ENCODE assay signal across 16 cellular contexts in genomic region chr15:66737243-66738010, GRCh38. TPM values are rescaled to one million over a fixed set of nuclear protein-coding genes. Genes with fewer than 3 reads are reported as not detected.
DNase-seq lines count a peak whose midpoint lies in the region; ATAC-seq and TF ChIP-seq lines count a peak whose summit lies in the region.
"Had no signal": no experiment of that assay in that cellular context is flagged by ENCODE, and none has a peak within 500 bp of the region (broad histone marks: within the 10 kb centered on the region; RNA-seq: fewer than 3 reads in every experiment).

No MANE protein-coding gene starts in this region.

- DNase-seq in right cardiac atrium (peak in 2 of 3 donors; percentile 52 to 55), left ventricle myocardium superior (no peak), lower lobe of right lung (peak; percentile 36), sigmoid colon (peak; percentile 58), aorta (peak; percentile 41 to 60), H4 (ENCODE audit: low spot score) (no peak)
- no peak for DNase-seq in stimulated activated CD4-positive, alpha-beta T cell treated with anti-CD3 and anti-CD28 coated beads, Interleukin-15, amount 100 ng/mL, for 24 hours
- DNase-seq: CD8-positive, alpha-beta T cell; DMS79 treated with DMSO at 0.1 percent for 48 hours; HFFc6; KG1; NCI-H1436; NCI-H2029 treated with DMSO at 0.1 percent for 48 hours; NCI-H510A treated with DMSO at 0.1 percent for 48 hours; SHP77 had no signal

- 68% methylated on average over 11 of the region's 11 CpGs for WGBS in right cardiac atrium
- WGBS in sigmoid colon, 2 donors: 68 to 77% methylated on average over 11 of the region's 11 CpGs
- WGBS in aorta, 2 donors: 55 to 63% methylated on average over 11 of the region's 11 CpGs

- TF ChIP-seq EP300 in sigmoid colon (IDR thresholded peaks at IDR 0.05): no peak

- H3K4me3 ChIP-seq in right cardiac atrium (ENCODE audit: low read length) (no peak overlapping the region), lower lobe of right lung (no peak overlapping the region), sigmoid colon (no peak overlapping the region), aorta (ENCODE audit: low read length in 2 of 2) (no peak overlapping the region)

- H3K27ac ChIP-seq in right cardiac atrium (ENCODE audit: low read length) (peak overlapping the region; percentile 9), lower lobe of right lung (peak overlapping the region; percentile 57), sigmoid colon (no peak overlapping the region), aorta (ENCODE audit: low read depth in 1 of 2, low read length in 2 of 2) (peak overlapping the region in 1 of 2 donors; percentile 4)

- intact Hi-C loops in right cardiac atrium (cut with DNase I) (no loop called here), left ventricle myocardium superior (cut with micrococcal nuclease) (no loop called here), lower lobe of right lung (cut with DNase I) (no loop called here), sigmoid colon (cut with DNase I) (no loop called here), aorta (cut with DNase I) (no loop called here)

- H3K36me3 ChIP-seq in lower lobe of right lung (peaks cover 9% of the 10 kb centered on the region), sigmoid colon (no peaks in the 10 kb centered on the region), aorta (ENCODE audit: control insufficient read depth in 1 of 2, insufficient read depth in 2 of 2, low read length in 1 of 2) (no peaks in the 10 kb centered on the region)

- TF ChIP-seq CTCF in lower lobe of right lung (IDR thresholded peaks at IDR 0.05) (no peak), sigmoid colon (IDR thresholded peaks at IDR 0.05) (no peak)

- H3K4me1 ChIP-seq in right cardiac atrium (ENCODE audit: control insufficient read depth, insufficient read depth, low read length): peaks cover 34% of the 10 kb centered on the region
- H3K4me1 ChIP-seq in lower lobe of right lung: peaks cover 72% of the 10 kb centered on the region
- H3K4me1 ChIP-seq in sigmoid colon: peaks cover 0 to 55% (median 35%) of the 10 kb centered on the region in 4 donors
- peaks cover 0 to 6% of the 10 kb centered on the region in 2 donors for H3K4me1 ChIP-seq in aorta (ENCODE audit: control insufficient read depth in 1 of 2, insufficient read depth in 2 of 2, low read length in 2 of 2)

- no peaks in the 10 kb centered on the region for H3K9me3 ChIP-seq in right cardiac atrium (ENCODE audit: control insufficient read depth, low read length)
- no peaks in the 10 kb centered on the region for H3K9me3 ChIP-seq in lower lobe of right lung
- no peaks in the 10 kb centered on the region for H3K9me3 ChIP-seq in sigmoid colon
- no peaks in the 10 kb centered on the region for H3K9me3 ChIP-seq in aorta (ENCODE audit: control insufficient read depth, low read length)

- ATAC-seq in right cardiac atrium (no peak), left ventricle myocardium superior (no peak), lower lobe of right lung (peak in 1 of 2 donors; percentile 9), aorta (ENCODE audit: low FRiP score) (no peak), GM18907 (IDR thresholded peaks at IDR 0.05; ENCODE audit: unreplicated experiment) (no peak)
- ATAC-seq: CD8-positive, alpha-beta T cell had no signal

- no peaks in the 10 kb centered on the region for H3K27me3 ChIP-seq in right cardiac atrium (ENCODE audit: control insufficient read depth, insufficient read depth)
- no peaks in the 10 kb centered on the region for H3K27me3 ChIP-seq in lower lobe of right lung (ENCODE audit: low read depth)
- no peaks in the 10 kb centered on the region for H3K27me3 ChIP-seq in sigmoid colon
- no peaks in the 10 kb centered on the region for H3K27me3 ChIP-seq in aorta (ENCODE audit: control insufficient read depth in 1 of 2, insufficient read depth in 2 of 2, low read length in 1 of 2)

- TF ChIP-seq POLR2A in sigmoid colon (IDR thresholded peaks at IDR 0.05): no peak

RNA-seq across cellular contexts. Expression of gene SMAD6, which starts 35.4 kb away (rescaled TPM):
- 10 to 100 TPM; 54.5 to 68.8 (median 63.2) TPM for total RNA-seq in right cardiac atrium
- polyA plus RNA-seq in right cardiac atrium: 31.6 TPM
- 14.9 TPM for total RNA-seq in left ventricle myocardium superior
- total RNA-seq in lower lobe of right lung: 159 TPM
- total RNA-seq in sigmoid colon: 1 to 10 TPM; 4.8 to 8.0 (median 5.8) TPM
- polyA plus RNA-seq in sigmoid colon: 1 to 10 TPM; 1.8 to 9.2 (median 1.8) TPM
- 10 to 100 TPM; 34.8 to 92.0 TPM for total RNA-seq in aorta
- 10 to 100 TPM in 1 of 2 donors, 1 to 10 TPM in 1; 7.1 to 14.3 TPM for polyA plus RNA-seq in aorta
- 3.4 and 4.7 TPM in 2 replicates for total RNA-seq in H4 (2014; rRNA removed; shearing (Covaris generic))

Comparison
In these comparisons a context has a peak if more than half of its experiments do, and no peak if none do; other contexts are left out.
1. DNase-seq: peak in right cardiac atrium (2 of 3), lower lobe of right lung (single experiment), sigmoid colon (single experiment) and aorta (2 of 2); none in left ventricle myocardium superior (single experiment), H4 (single experiment) and stimulated activated CD4-positive, alpha-beta T cell treated with anti-CD3 and anti-CD28 coated beads, Interleukin-15, amount 100 ng/mL, for 24 hours (single experiment).
2. H3K27ac ChIP-seq: peak in right cardiac atrium (single experiment) and lower lobe of right lung (single experiment); none in sigmoid colon (0 of 4).